12 cellular contexts compared by ENCODE assay signal in genomic region chr22:42632096-42632495, GRCh38. TPM values are rescaled to one million over a fixed set of nuclear protein-coding genes. Genes with fewer than 3 reads are reported as not detected.
A peak's percentile ranks its signal among the peaks of the same experiment; 100 is the strongest.
DNase-seq lines count a peak whose midpoint lies in the region; ATAC-seq and TF ChIP-seq lines count a peak whose summit lies in the region.
"Had no signal": no experiment of that assay in that cellular context is flagged by ENCODE, and none has a peak within 500 bp of the region (broad histone marks: within the 10 kb centered on the region; RNA-seq: fewer than 3 reads in every experiment).

No MANE protein-coding gene starts in this region.

- TF ChIP-seq POLR2A in NB4 (IDR thresholded peaks at IDR 0.05; ENCODE audit: extremely low read depth, insufficient read length), result no peak

- H3K27me3 ChIP-seq in GM06990 (replicated peaks; ENCODE audit: control insufficient read depth, insufficient read depth, low read length), result no peaks in the 10 kb centered on the region

- H3K4me3 ChIP-seq in GM06990 (replicated peaks; ENCODE audit: low read depth, low read length), result no peak overlapping the region
- no peak overlapping the region for H3K4me3 ChIP-seq in NB4 (ENCODE audit: low read depth, low read length)

- ATAC-seq in sciatic nerve (peak; percentile 8), HG03280 (IDR thresholded peaks at IDR 0.05; ENCODE audit: unreplicated experiment) (no peak), HG03520 (IDR thresholded peaks at IDR 0.05; ENCODE audit: unreplicated experiment) (no peak)

- H3K36me3 ChIP-seq in GM06990 (ENCODE audit: control insufficient read depth, insufficient read depth, low read length), result peaks cover 34% of the 10 kb centered on the region

- TF ChIP-seq CTCF in GM06990 (IDR thresholded peaks at IDR 0.05; ENCODE audit: insufficient read depth, low read length, poor library complexity, severe bottlenecking), result peak; percentile 14
- TF ChIP-seq CTCF in NB4 (IDR thresholded peaks at IDR 0.05; ENCODE audit: low read depth, low read length), result peak; percentile 26

- DNase-seq in GM06990 (ENCODE audit: extremely low read depth, insufficient read length) (no peak), NB4 (ENCODE audit: low read depth) (no peak), epithelial cell of prostate (ENCODE audit: low read depth, low spot score) (no peak), sciatic nerve (ENCODE audit: low spot score) (no peak), HuH-7 (ENCODE audit: low spot score) (no peak)
- DNase-seq: activated CD4-positive, alpha-beta T cell treated with anti-CD3 and anti-CD28 coated beads for 1 hour; activated naive CD4-positive, alpha-beta T cell treated with Interleukin-2 at 50 U/mL for 16 hours; left cardiac atrium; NCI-H187 treated with DMSO at 0.1 percent for 48 hours had no signal

- peak overlapping the region; percentile 47 for H3K27ac ChIP-seq in epithelial cell of prostate
- H3K27ac ChIP-seq: HL-60 had no signal

- intact Hi-C loops in sciatic nerve (cut with DNase I), result no loop called here

RNA-seq across cellular contexts. Expression of gene ATP5MGL, which starts 8.3 kb away (rescaled TPM):
- total RNA-seq in sciatic nerve, result 0.45 TPM

RNA-seq across cellular contexts. Expression of gene CYB5R3, which starts 17.1 kb away (rescaled TPM):
- 241 TPM for total RNA-seq in sciatic nerve

RNA-seq across cellular contexts. Expression of gene POLDIP3, which starts 17.4 kb away (rescaled TPM):
- 81.5 TPM for total RNA-seq in sciatic nerve
